Comparison of ENCODE assay signal across 1 cellular context in the genomic region with DNA sequence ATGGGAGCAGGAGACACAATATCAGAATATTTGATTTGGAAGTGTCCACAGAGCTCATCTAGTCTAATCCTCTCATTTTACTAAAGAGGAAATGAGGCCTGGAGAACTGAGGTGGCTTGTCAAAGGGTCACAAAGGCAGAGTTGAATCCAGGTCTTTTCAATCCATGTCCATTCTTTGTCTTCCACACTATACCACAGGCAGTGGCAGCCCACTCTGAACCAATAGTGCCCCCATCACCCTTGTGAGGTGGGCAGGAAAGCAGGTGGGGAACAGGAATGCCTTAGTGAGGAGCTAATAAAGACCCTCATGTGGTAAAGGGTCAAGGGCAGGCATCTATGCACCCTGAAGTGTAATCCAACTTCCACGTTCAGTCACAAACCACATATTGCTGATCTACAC.
TF ChIP-seq lines count a peak whose summit lies in the region.

No MANE protein-coding gene starts in this region.

TF ChIP-seq in HCT116, 20 proteins besides CTCF, POLR2A, EP300 and RAD21 (continued from another document):
- TF ChIP-seq, protein P1, sequence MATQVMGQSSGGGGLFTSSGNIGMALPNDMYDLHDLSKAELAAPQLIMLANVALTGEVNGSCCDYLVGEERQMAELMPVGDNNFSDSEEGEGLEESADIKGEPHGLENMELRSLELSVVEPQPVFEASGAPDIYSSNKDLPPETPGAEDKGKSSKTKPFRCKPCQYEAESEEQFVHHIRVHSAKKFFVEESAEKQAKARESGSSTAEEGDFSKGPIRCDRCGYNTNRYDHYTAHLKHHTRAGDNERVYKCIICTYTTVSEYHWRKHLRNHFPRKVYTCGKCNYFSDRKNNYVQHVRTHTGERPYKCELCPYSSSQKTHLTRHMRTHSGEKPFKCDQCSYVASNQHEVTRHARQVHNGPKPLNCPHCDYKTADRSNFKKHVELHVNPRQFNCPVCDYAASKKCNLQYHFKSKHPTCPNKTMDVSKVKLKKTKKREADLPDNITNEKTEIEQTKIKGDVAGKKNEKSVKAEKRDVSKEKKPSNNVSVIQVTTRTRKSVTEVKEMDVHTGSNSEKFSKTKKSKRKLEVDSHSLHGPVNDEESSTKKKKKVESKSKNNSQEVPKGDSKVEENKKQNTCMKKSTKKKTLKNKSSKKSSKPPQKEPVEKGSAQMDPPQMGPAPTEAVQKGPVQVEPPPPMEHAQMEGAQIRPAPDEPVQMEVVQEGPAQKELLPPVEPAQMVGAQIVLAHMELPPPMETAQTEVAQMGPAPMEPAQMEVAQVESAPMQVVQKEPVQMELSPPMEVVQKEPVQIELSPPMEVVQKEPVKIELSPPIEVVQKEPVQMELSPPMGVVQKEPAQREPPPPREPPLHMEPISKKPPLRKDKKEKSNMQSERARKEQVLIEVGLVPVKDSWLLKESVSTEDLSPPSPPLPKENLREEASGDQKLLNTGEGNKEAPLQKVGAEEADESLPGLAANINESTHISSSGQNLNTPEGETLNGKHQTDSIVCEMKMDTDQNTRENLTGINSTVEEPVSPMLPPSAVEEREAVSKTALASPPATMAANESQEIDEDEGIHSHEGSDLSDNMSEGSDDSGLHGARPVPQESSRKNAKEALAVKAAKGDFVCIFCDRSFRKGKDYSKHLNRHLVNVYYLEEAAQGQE (IDR thresholded peaks at IDR 0.05; ENCODE audit: low read depth) = no peak
- TF ChIP-seq JUND (IDR thresholded peaks at IDR 0.05) = no peak
- no peak for TF ChIP-seq ELF1 (IDR thresholded peaks at IDR 0.05; ENCODE audit: borderline replicate concordance, low read depth)
- no peak for TF ChIP-seq SIN3A (IDR thresholded peaks at IDR 0.05; ENCODE audit: low read depth)
- no peak for TF ChIP-seq EZH2 (IDR thresholded peaks at IDR 0.05)
- TF ChIP-seq, protein P2, sequence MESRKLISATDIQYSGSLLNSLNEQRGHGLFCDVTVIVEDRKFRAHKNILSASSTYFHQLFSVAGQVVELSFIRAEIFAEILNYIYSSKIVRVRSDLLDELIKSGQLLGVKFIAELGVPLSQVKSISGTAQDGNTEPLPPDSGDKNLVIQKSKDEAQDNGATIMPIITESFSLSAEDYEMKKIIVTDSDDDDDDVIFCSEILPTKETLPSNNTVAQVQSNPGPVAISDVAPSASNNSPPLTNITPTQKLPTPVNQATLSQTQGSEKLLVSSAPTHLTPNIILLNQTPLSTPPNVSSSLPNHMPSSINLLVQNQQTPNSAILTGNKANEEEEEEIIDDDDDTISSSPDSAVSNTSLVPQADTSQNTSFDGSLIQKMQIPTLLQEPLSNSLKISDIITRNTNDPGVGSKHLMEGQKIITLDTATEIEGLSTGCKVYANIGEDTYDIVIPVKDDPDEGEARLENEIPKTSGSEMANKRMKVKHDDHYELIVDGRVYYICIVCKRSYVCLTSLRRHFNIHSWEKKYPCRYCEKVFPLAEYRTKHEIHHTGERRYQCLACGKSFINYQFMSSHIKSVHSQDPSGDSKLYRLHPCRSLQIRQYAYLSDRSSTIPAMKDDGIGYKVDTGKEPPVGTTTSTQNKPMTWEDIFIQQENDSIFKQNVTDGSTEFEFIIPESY (IDR thresholded peaks at IDR 0.05; ENCODE audit: extremely low read depth, insufficient replicate concordance, low read length) = no peak
- no peak for TF ChIP-seq TCF7L2 (IDR thresholded peaks at IDR 0.05; ENCODE audit: borderline replicate concordance, extremely low read depth, insufficient read depth, insufficient read length)
- TF ChIP-seq, protein P3, sequence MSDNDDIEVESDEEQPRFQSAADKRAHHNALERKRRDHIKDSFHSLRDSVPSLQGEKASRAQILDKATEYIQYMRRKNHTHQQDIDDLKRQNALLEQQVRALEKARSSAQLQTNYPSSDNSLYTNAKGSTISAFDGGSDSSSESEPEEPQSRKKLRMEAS (IDR thresholded peaks at IDR 0.05) = no peak
